ENCODE assay signal across 17 cellular contexts in genomic region chr10:76885815-76886214, GRCh38.
A peak's percentile ranks its signal among the peaks of the same experiment; 100 is the strongest.
DNase-seq lines count a peak whose midpoint lies in the region; ATAC-seq and TF ChIP-seq lines count a peak whose summit lies in the region.
"Had no signal": no experiment of that assay in that cellular context is flagged by ENCODE, and none has a peak within 500 bp of the region (broad histone marks: within the 10 kb centered on the region; RNA-seq: fewer than 3 reads in every experiment).

No MANE protein-coding gene starts in this region.

- no peak overlapping the region for H3K27ac ChIP-seq in HEK293 (ENCODE audit: extremely low read depth, low read depth, low read length)
- H3K27ac ChIP-seq: gastrocnemius medialis, right lobe of liver had no signal

- peak overlapping the region; percentile 13 for H3K4me3 Mint-ChIP-seq in T-helper 17 cell
- H3K4me3 Mint-ChIP-seq: H9 had no signal

- no peaks in the 10 kb centered on the region for H3K36me3 ChIP-seq in HEK293 (ENCODE audit: control insufficient read depth in 2 of 2, insufficient read depth in 1 of 2, low read length in 2 of 2)
- H3K36me3 ChIP-seq: right lobe of liver had no signal

- CTCF ChIA-PET in HEK293 (lab: Yijun Ruan, JAX), result interaction anchor here (1.4 kb wide), 1 partner anchor 16 kb away, joined by 4 read pairs; no protein-coding TSS in a partner anchor

- H3K4me3 ChIP-seq in HEK293 (ENCODE audit: low read depth, low read length), result no peak overlapping the region
- H3K4me3 ChIP-seq: gastrocnemius medialis, right lobe of liver had no signal

- H3K36me3 Mint-ChIP-seq in T-helper 17 cell (ENCODE audit: low read depth), result no peaks in the 10 kb centered on the region
- no peaks in the 10 kb centered on the region for H3K36me3 Mint-ChIP-seq in activated naive CD4-positive, alpha-beta T cell treated with anti-CD3 and anti-CD28 coated beads, Interleukin-2, amount 50 U/mL, for 72 hours

- ATAC-seq in T-helper 17 cell, result no peak
- peak; percentile 13 for ATAC-seq in left colon
- no peak for ATAC-seq in HG02973 (IDR thresholded peaks at IDR 0.05; ENCODE audit: unreplicated experiment)
- ATAC-seq in activated naive CD4-positive, alpha-beta T cell treated with anti-CD3 and anti-CD28 coated beads, Interleukin-2, amount 50 U/mL, for 72 hours, result no peak
- ATAC-seq: gastrocnemius medialis, right lobe of liver had no signal

- no peak overlapping the region for H3K27ac Mint-ChIP-seq in T-helper 17 cell
- no peak overlapping the region for H3K27ac Mint-ChIP-seq in activated naive CD4-positive, alpha-beta T cell treated with anti-CD3 and anti-CD28 coated beads, Interleukin-2, amount 50 U/mL, for 72 hours

- POLR2A ChIA-PET in HEK293 (lab: Yijun Ruan, JAX), result no interaction called here

- DNase-seq in AG08395 (ENCODE audit: low spot score), result peak; percentile 16
- no peak for DNase-seq in T-helper 17 cell
- peak in 1 of 2 donors; percentile 43 for DNase-seq in left colon
- DNase-seq in GM20000 (ENCODE audit: low spot score), result no peak
- DNase-seq in activated naive CD4-positive, alpha-beta T cell treated with anti-CD3 and anti-CD28 coated beads, Interleukin-2, amount 50 U/mL, for 72 hours (ENCODE audit: low spot score in 2 of 2), result no peak
- no peak for DNase-seq in NCI-H524 treated with DMSO at 0.1 percent for 48 hours (lab: John Stamatoyannopoulos, UW)
- DNase-seq: activated CD4-positive, alpha-beta T cell treated with anti-CD3 and anti-CD28 coated beads for 1 hour; activated CD8-positive, alpha-beta memory T cell treated with anti-CD3 and anti-CD28 coated beads, Interleukin-2, amount 50 U/mL, for 4 hours; activated gamma-delta T cell; Calu3; gastrocnemius medialis; H9; mammary epithelial cell; right lobe of liver; SIG-M5 had no signal

- peaks cover 2% of the 10 kb centered on the region for H3K27me3 Mint-ChIP-seq in T-helper 17 cell

- no peaks in the 10 kb centered on the region for H3K9me3 Mint-ChIP-seq in activated naive CD4-positive, alpha-beta T cell treated with anti-CD3 and anti-CD28 coated beads, Interleukin-2, amount 50 U/mL, for 72 hours
- H3K9me3 Mint-ChIP-seq: H9 had no signal

- intact Hi-C loops in left colon (cut with DNase I, micrococcal nuclease), result no loop called here

- H3K9me3 ChIP-seq in HEK293 (ENCODE audit: control insufficient read depth, insufficient read depth, low read depth, low read length) (no peaks in the 10 kb centered on the region), T-helper 17 cell (ENCODE audit: control insufficient read depth, low read length, poor library complexity, severe bottlenecking) (no peaks in the 10 kb centered on the region)
- H3K9me3 ChIP-seq: gastrocnemius medialis, right lobe of liver had no signal

- no peaks in the 10 kb centered on the region for H3K4me1 ChIP-seq in HEK293 (ENCODE audit: control insufficient read depth, insufficient read depth, low read length)
- H3K4me1 ChIP-seq: gastrocnemius medialis, right lobe of liver had no signal

- TF ChIP-seq CTCF in HEK293 (tag by site-specific recombination; IDR thresholded peaks at IDR 0.05) (no peak), GM20000 (IDR thresholded peaks at IDR 0.05; ENCODE audit: extremely low read depth, missing control alignments) (no peak)

- H3K4me1 Mint-ChIP-seq in T-helper 17 cell, result peaks cover 4% of the 10 kb centered on the region

TF ChIP-seq in HEK293, 187 proteins besides CTCF, POLR2A, EP300 and RAD21:
- TF ChIP-seq ZNF610 (tag by site-specific recombination; IDR thresholded peaks at IDR 0.05; ENCODE audit: borderline replicate concordance) (peak; percentile 87; the same call in 1 of the 2 replicates), ZNF548 (tag by site-specific recombination; IDR thresholded peaks at IDR 0.05) (no peak), SCRT1 (tag by site-specific recombination; IDR thresholded peaks at IDR 0.05; ENCODE audit: borderline replicate concordance) (no peak)
TF ChIP-seq in HEK293: peak in this region for 1.
